21 cellular contexts compared by ENCODE assay signal in the genomic region with DNA sequence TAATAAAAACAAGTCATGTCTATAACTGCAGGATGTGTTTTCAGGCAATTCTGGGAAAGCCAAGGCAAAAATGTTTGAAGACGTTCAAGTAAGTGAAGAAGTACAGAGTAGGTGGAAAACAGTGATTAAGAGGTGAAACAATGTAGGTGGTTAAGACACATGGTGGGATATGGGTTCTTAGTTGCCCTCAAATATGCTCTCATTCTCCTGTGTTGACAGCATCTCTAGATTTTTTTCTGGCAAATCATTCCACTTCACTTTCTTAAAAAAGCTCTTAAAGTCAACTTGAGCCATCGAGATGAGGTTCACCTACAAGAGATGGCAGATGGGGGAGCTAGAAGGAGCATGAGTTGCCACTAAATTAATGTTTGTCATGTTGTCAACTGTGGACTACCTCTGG.
"Had no signal": no experiment of that assay in that cellular context is flagged by ENCODE, and none has a peak within 500 bp of the region (broad histone marks: within the 10 kb centered on the region; RNA-seq: fewer than 3 reads in every experiment).

No MANE protein-coding gene starts in this region.

- H3K36me3 Mint-ChIP-seq: activated naive CD8-positive, alpha-beta T cell treated with anti-CD3 and anti-CD28 coated beads, Interleukin-2, amount 10 ng/mL, durations not matched to agents 7 days and 5 days; memory B cell; naive B cell had no signal

- H3K27ac ChIP-seq: heart left ventricle, left ventricle myocardium inferior, prostate gland, stomach had no signal

- ATAC-seq: activated CD8-positive, alpha-beta T cell treated with anti-CD3 and anti-CD28 coated beads for 36 hours; activated T-helper 17 cell treated with anti-CD3 and anti-CD28 coated beads, Interleukin-2, amount 50 U/mL, for 72 hours; heart left ventricle; right cardiac atrium had no signal

- H3K4me1 ChIP-seq: heart left ventricle, left ventricle myocardium inferior, prostate gland, stomach had no signal

- H3K27me3 ChIP-seq: heart left ventricle, stomach had no signal

- H3K4me1 Mint-ChIP-seq: activated CD4-positive, alpha-beta T cell treated with anti-CD3 and anti-CD28 coated beads, Interleukin-2, amount 10 ng/mL, durations not matched to agents 24 days and 14 days; activated naive CD8-positive, alpha-beta T cell treated with anti-CD3 and anti-CD28 coated beads, Interleukin-2, amount 10 ng/mL, durations not matched to agents 7 days and 5 days; activated T-helper 17 cell treated with anti-CD3 and anti-CD28 coated beads, Interleukin-2, amount 50 U/mL, for 72 hours; memory B cell; naive B cell had no signal

- DNase-seq: activated CD4-positive, alpha-beta T cell treated with anti-CD3 and anti-CD28 coated beads, Interleukin-2, amount 10 ng/mL, durations not matched to agents 24 days and 14 days; activated CD8-positive, alpha-beta T cell treated with anti-CD3 and anti-CD28 coated beads for 36 hours; activated naive CD4-positive, alpha-beta T cell; activated naive CD8-positive, alpha-beta T cell treated with anti-CD3 and anti-CD28 coated beads, Interleukin-2, amount 10 ng/mL, durations not matched to agents 7 days and 5 days; activated T-cell treated with anti-CD3 and anti-CD28 coated beads, Interleukin-2, amount 50 U/mL, for 1 hour; anterior cingulate cortex; cerebellar nuclear complex; effector CD4-positive, alpha-beta T cell; heart left ventricle; left ventricle myocardium inferior; naive B cell; right cardiac atrium; small intestine; stimulated activated CD4-positive, alpha-beta T cell treated with anti-CD3 and anti-CD28 coated beads, Interleukin-4, amount 100 ng/mL, for 1 hour; stomach; trophoblast cell had no signal

- H3K4me3 Mint-ChIP-seq: activated CD4-positive, alpha-beta T cell treated with anti-CD3 and anti-CD28 coated beads, Interleukin-2, amount 10 ng/mL, durations not matched to agents 24 days and 14 days; activated CD8-positive, alpha-beta T cell treated with anti-CD3 and anti-CD28 coated beads for 36 hours; activated naive CD8-positive, alpha-beta T cell treated with anti-CD3 and anti-CD28 coated beads, Interleukin-2, amount 10 ng/mL, durations not matched to agents 7 days and 5 days; activated T-helper 17 cell treated with anti-CD3 and anti-CD28 coated beads, Interleukin-2, amount 50 U/mL, for 72 hours; memory B cell; naive B cell; neural crest cell had no signal

- H3K9me3 Mint-ChIP-seq: activated CD4-positive, alpha-beta T cell treated with anti-CD3 and anti-CD28 coated beads, Interleukin-2, amount 10 ng/mL, durations not matched to agents 24 days and 14 days had no signal

- H3K27ac Mint-ChIP-seq: activated CD4-positive, alpha-beta T cell treated with anti-CD3 and anti-CD28 coated beads, Interleukin-2, amount 10 ng/mL, durations not matched to agents 24 days and 14 days; activated CD8-positive, alpha-beta T cell treated with anti-CD3 and anti-CD28 coated beads for 36 hours; activated naive CD8-positive, alpha-beta T cell treated with anti-CD3 and anti-CD28 coated beads, Interleukin-2, amount 10 ng/mL, durations not matched to agents 7 days and 5 days; activated T-helper 17 cell treated with anti-CD3 and anti-CD28 coated beads, Interleukin-2, amount 50 U/mL, for 72 hours; memory B cell; naive B cell had no signal

- H3K9me3 ChIP-seq: heart left ventricle, left ventricle myocardium inferior, prostate gland had no signal

- FAIRE-seq: bronchial epithelial cell, small intestine had no signal

- H3K36me3 ChIP-seq: heart left ventricle, left ventricle myocardium inferior, prostate gland, stomach had no signal

- H3K4me3 ChIP-seq: heart left ventricle, left ventricle myocardium inferior, prostate gland, stomach had no signal

- H3K27me3 Mint-ChIP-seq: activated CD4-positive, alpha-beta T cell treated with anti-CD3 and anti-CD28 coated beads, Interleukin-2, amount 10 ng/mL, durations not matched to agents 24 days and 14 days; activated CD8-positive, alpha-beta T cell treated with anti-CD3 and anti-CD28 coated beads for 36 hours; activated naive CD8-positive, alpha-beta T cell treated with anti-CD3 and anti-CD28 coated beads, Interleukin-2, amount 10 ng/mL, durations not matched to agents 7 days and 5 days; activated T-helper 17 cell treated with anti-CD3 and anti-CD28 coated beads, Interleukin-2, amount 50 U/mL, for 72 hours; memory B cell; naive B cell had no signal
